ENCODE assay signal across 2 cellular contexts in genomic region chr20:44814937-44815336, GRCh38.
A peak's percentile ranks its signal among the peaks of the same experiment; 100 is the strongest.
TF ChIP-seq lines count a peak whose summit lies in the region.

No MANE protein-coding gene starts in this region.

TF ChIP-seq in HEK293, 187 proteins besides CTCF, POLR2A, EP300 and RAD21:
- TF ChIP-seq PATZ1 (tag by site-specific recombination; IDR thresholded peaks at IDR 0.05) (no peak), ZNF121 (tag by site-specific recombination; IDR thresholded peaks at IDR 0.05) (peak; percentile 84)

TF ChIP-seq in K562, 482 proteins besides CTCF, POLR2A, EP300 and RAD21 (continued from another document):
- TF ChIP-seq NEUROD1 (IDR thresholded peaks at IDR 0.05; ENCODE audit: borderline replicate concordance, low read depth, low read length, partially characterized antibody) (no peak), ZNF121 (CRISPR knock-in tag; conservative IDR thresholded peaks at IDR 0.05) (peak; percentile 83), KLF10 (CRISPR knock-in tag; IDR thresholded peaks at IDR 0.05) (no peak), ZBTB49 (CRISPR knock-in tag; IDR thresholded peaks at IDR 0.05; ENCODE audit: borderline replicate concordance) (no peak)
